ENCODE assay signal across 22 cellular contexts in the genomic region with DNA sequence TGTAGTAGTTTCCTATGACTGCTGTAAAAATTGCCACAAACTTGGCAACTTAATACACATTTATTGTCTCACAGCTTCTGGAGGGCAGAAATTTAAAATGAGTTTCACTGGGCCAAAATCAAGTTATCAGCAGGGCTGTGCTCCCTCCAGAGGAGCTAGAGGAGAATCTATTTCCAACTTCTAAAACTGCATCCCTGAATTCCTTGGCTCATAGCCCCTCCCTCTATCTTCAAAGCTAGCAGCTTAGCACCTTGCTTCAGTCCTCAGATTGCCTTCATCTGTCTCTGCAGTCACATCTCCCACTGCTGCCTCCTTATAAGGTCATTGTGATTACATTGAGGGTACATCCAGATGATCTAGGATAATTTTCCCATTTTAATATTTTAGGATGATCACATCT. TPM values are rescaled to one million over a fixed set of nuclear protein-coding genes. Genes with fewer than 3 reads are reported as not detected.
"Had no signal": no experiment of that assay in that cellular context is flagged by ENCODE, and none has a peak within 500 bp of the region (broad histone marks: within the 10 kb centered on the region; RNA-seq: fewer than 3 reads in every experiment).

No MANE protein-coding gene starts in this region.

- DNase-seq: Kasumi-1, MM.1S, NCI-H1105, NCI-H1417, NCI-H1436 treated with DMSO at 0.1 percent for 48 hours, NCI-H1694, NCI-H187 treated with DMSO at 0.1 percent for 48 hours, NCI-H2029 treated with DMSO at 0.1 percent for 48 hours, NCI-H2227 treated with DMSO at 0.1 percent for 48 hours, NCI-H524 treated with DMSO at 0.1 percent for 48 hours, NCI-H69, NCI-H774, SHP77, SK-N-SH had no signal

- H3K4me1 Mint-ChIP-seq: IgD-negative memory B cell had no signal

- H3K9ac ChIP-seq: KMS-11, SK-N-SH had no signal

- H3K27ac Mint-ChIP-seq: IgD-negative memory B cell had no signal

- H3K4me3 ChIP-seq: K562 had no signal

- ATAC-seq: K562, Panc1 had no signal

- H3K4me2 ChIP-seq: KMS-11, SK-N-SH had no signal

- H3K36me3 Mint-ChIP-seq: IgD-negative memory B cell had no signal

- H3K9me3 ChIP-seq: SK-N-SH had no signal

- H3K9me3 Mint-ChIP-seq: IgD-negative memory B cell had no signal

- H3K27ac ChIP-seq: HL-60, KMS-11, RWPE1 had no signal

- H3K4me3 Mint-ChIP-seq: IgD-negative memory B cell had no signal

RNA-seq across cellular contexts. Expression of a gene that starts 17.8 kb away (rescaled TPM):
- total RNA-seq: M059J, NCI-H460 had no signal
- polyA plus RNA-seq: IgD-negative memory B cell, K562, SK-N-SH had no signal
